Comparison of ENCODE assay signal across 8 cellular contexts in genomic region chr5:56951946-56952691, GRCh38. TPM values are rescaled to one million over a fixed set of nuclear protein-coding genes. Genes with fewer than 3 reads are reported as not detected.
DNase-seq lines count a peak whose midpoint lies in the region; ATAC-seq and TF ChIP-seq lines count a peak whose summit lies in the region.

Gene MIER3, minus strand, starts transcription at chr5:56952123. Its CDS starts 21 bp downstream, at chr5:56952102.

- H3K36me3 ChIP-seq in osteoblast (ENCODE audit: insufficient read depth, low read length) (peaks cover 6% of the 10 kb centered on the region), testis (ENCODE audit: low read depth, missing control alignments) (no peaks in the 10 kb centered on the region)

- peak; percentile 91 for ATAC-seq in GM21619 (IDR thresholded peaks at IDR 0.05; ENCODE audit: unreplicated experiment)

- H3K27ac ChIP-seq in osteoblast (ENCODE audit: low read depth, low read length) (peak within 1 kb of the TSS; percentile 58), testis (peak within 1 kb of the TSS; percentile 93 to 95)

- H3K4me1 ChIP-seq in osteoblast (ENCODE audit: insufficient read depth, low read length) (peaks cover 14% of the 10 kb centered on the region), testis (peaks cover 12% of the 10 kb centered on the region)

- 0% methylated on average over 14 to 61 of the region's 89 CpGs for WGBS in testis, 2 donors

- intact Hi-C loops in testis (cut with DNase I; ENCODE audit: low total_unique reads): no loop called here

- H2AFZ ChIP-seq in osteoblast (ENCODE audit: low read length): peak within 1 kb of the TSS; percentile 95

- H3K4me2 ChIP-seq in osteoblast (ENCODE audit: insufficient read depth, low read length): peak within 1 kb of the TSS; percentile 96

- H4K20me1 ChIP-seq in osteoblast (ENCODE audit: insufficient read depth, low read length): peaks cover 14% of the 10 kb centered on the region

- peak within 1 kb of the TSS; percentile 62 for H3K4me3 ChIP-seq in Jurkat, Clone E6-1 (ENCODE audit: low read length)
- H3K4me3 ChIP-seq in osteoblast (ENCODE audit: insufficient read depth, low read length) (peak within 1 kb of the TSS; percentile 88), testis (peak within 1 kb of the TSS; percentile 91)

- peaks cover 46% of the 10 kb centered on the region for H3K79me2 ChIP-seq in osteoblast (ENCODE audit: insufficient read depth, low read length)

- TF ChIP-seq POLR2A in testis (IDR thresholded peaks at IDR 0.05): no peak

- TF ChIP-seq CTCF in osteoblast (IDR thresholded peaks at IDR 0.05; ENCODE audit: extremely low read depth, low read depth, low read length) (no peak), testis (IDR thresholded peaks at IDR 0.05) (no peak)

- H3K27me3 ChIP-seq in osteoblast (ENCODE audit: insufficient read depth, low read length) (peaks cover 32% of the 10 kb centered on the region), testis (no peaks in the 10 kb centered on the region)

- DNase-seq in EH (ENCODE audit: low read depth) (peak; percentile 80), SK-N-DZ (ENCODE audit: low spot score) (peak; percentile 69), glomerular endothelial cell (ENCODE audit: extremely low read depth, low read depth, low spot score) (no peak), osteoblast (ENCODE audit: insufficient read length, low spot score, missing footprints) (peak; percentile 99), testis (peak; percentile 83)
- peak; percentile 51 for DNase-seq in Jurkat, Clone E6-1 (ENCODE audit: low read depth, low spot score)
- DNase-seq in activated naive CD4-positive, alpha-beta T cell treated with Interleukin-2 at 50 U/mL for 16 hours: peak; percentile 82

- no peaks in the 10 kb centered on the region for H3K9me3 ChIP-seq in osteoblast (ENCODE audit: low read depth, low read length)
- no peaks in the 10 kb centered on the region for H3K9me3 ChIP-seq in testis

RNA-seq across cellular contexts. Expression of gene MIER3, which starts in this region (rescaled TPM):
- polyA plus RNA-seq in Jurkat, Clone E6-1 (2012; ENCODE audit: insufficient read depth, insufficient read length): 15.1 TPM
- 18.2 and 18.7 TPM in 2 replicates for polyA plus RNA-seq in SK-N-DZ (2014; cell fraction: cytosol; rRNA removed)
- polyA plus RNA-seq in SK-N-DZ (2014; cell fraction: nucleus; rRNA removed): 29.0 and 30.9 TPM in 2 replicates
- 10.7 and 27.7 TPM in 2 replicates for total RNA-seq in glomerular endothelial cell
- total RNA-seq in osteoblast: 19.2 and 29.7 TPM in 2 replicates
- 10 to 100 TPM; 68.7 to 71.6 TPM for total RNA-seq in testis
- polyA plus RNA-seq in testis (ENCODE audit: insufficient read depth, low read depth, low replicate concordance): 27.8 TPM
